In genomic region chr15:64864080-64864479, GRCh38 we compare ENCODE assay signal across 16 cellular contexts. TPM values are rescaled to one million over a fixed set of nuclear protein-coding genes. Genes with fewer than 3 reads are reported as not detected.
A peak's percentile ranks its signal among the peaks of the same experiment; 100 is the strongest.
DNase-seq lines count a peak whose midpoint lies in the region; ATAC-seq and TF ChIP-seq lines count a peak whose summit lies in the region.
"Had no signal": no experiment of that assay in that cellular context is flagged by ENCODE, and none has a peak within 500 bp of the region (broad histone marks: within the 10 kb centered on the region; RNA-seq: fewer than 3 reads in every experiment).

No MANE protein-coding gene starts in this region.

- H3K79me2 ChIP-seq in smooth muscle cell (ENCODE audit: low read depth) = peaks cover 19% of the 10 kb centered on the region

- no peak for DNase-seq in CD4-positive, alpha-beta memory T cell
- DNase-seq in SJCRH30 = peak; percentile 98
- DNase-seq in glutamatergic neuron = peak; percentile 52
- no peak for DNase-seq in smooth muscle cell (lab: John Stamatoyannopoulos, UW; ENCODE audit: unreplicated experiment)
- DNase-seq in erythroblast (lab: John Stamatoyannopoulos, UW) = no peak
- no peak for DNase-seq in mesothelial cell of epicardium (ENCODE audit: low spot score in 2 of 2, unreplicated experiment in 2 of 2)
- DNase-seq: activated CD4-positive, alpha-beta T cell treated with anti-CD3 and anti-CD28 coated beads, Interleukin-2, amount 10 ng/mL, durations not matched to agents 7 days and 5 days; AML-193; Kasumi-1; mesendoderm; NCI-H446 treated with DMSO at 0.1 percent for 48 hours; ovary; stimulated activated naive CD8-positive, alpha-beta T cell treated with anti-CD3 and anti-CD28 coated beads, Interleukin-15, amount 100 ng/mL, for 72 hours had no signal

- no peak for TF ChIP-seq CTCF in glutamatergic neuron (IDR thresholded peaks at IDR 0.05; ENCODE audit: partially characterized antibody, unreplicated experiment)
- TF ChIP-seq CTCF in smooth muscle cell (IDR thresholded peaks at IDR 0.05; ENCODE audit: borderline replicate concordance, insufficient read depth, poor library complexity, severe bottlenecking) = no peak
- no peak for TF ChIP-seq CTCF in mesothelial cell of epicardium (IDR thresholded peaks at IDR 0.05; ENCODE audit: unreplicated experiment)

- no peak overlapping the region for H3K9ac ChIP-seq in smooth muscle cell (ENCODE audit: low read depth)

- H3K9me3 Mint-ChIP-seq in CD4-positive, alpha-beta memory T cell = no peaks in the 10 kb centered on the region
- H3K9me3 Mint-ChIP-seq in glutamatergic neuron (ENCODE audit: unreplicated experiment) (peaks cover 7% of the 10 kb centered on the region), mesothelial cell of epicardium (no peaks in the 10 kb centered on the region)
- H3K9me3 Mint-ChIP-seq: activated CD4-positive, alpha-beta T cell treated with anti-CD3 and anti-CD28 coated beads, Interleukin-2, amount 10 ng/mL, durations not matched to agents 7 days and 5 days; stimulated activated naive CD8-positive, alpha-beta T cell treated with anti-CD3 and anti-CD28 coated beads, Interleukin-15, amount 100 ng/mL, for 72 hours had no signal

- no peaks in the 10 kb centered on the region for H4K20me1 ChIP-seq in smooth muscle cell (ENCODE audit: low read depth)

- H3K36me3 Mint-ChIP-seq in CD4-positive, alpha-beta memory T cell = peaks cover 27 to 55% of the 10 kb centered on the region in 2 donors
- no peaks in the 10 kb centered on the region for H3K36me3 Mint-ChIP-seq in glutamatergic neuron (ENCODE audit: unreplicated experiment)
- H3K36me3 Mint-ChIP-seq in mesothelial cell of epicardium = no peaks in the 10 kb centered on the region

- peak overlapping the region in 5 of 7 donors; percentile 3 to 85 (median 57) for H3K27ac Mint-ChIP-seq in CD4-positive, alpha-beta memory T cell
- H3K27ac Mint-ChIP-seq in glutamatergic neuron (ENCODE audit: unreplicated experiment) = peak overlapping the region; percentile 91
- H3K27ac Mint-ChIP-seq in mesothelial cell of epicardium = no peak overlapping the region
- H3K27ac Mint-ChIP-seq: activated CD4-positive, alpha-beta T cell treated with anti-CD3 and anti-CD28 coated beads, Interleukin-2, amount 10 ng/mL, durations not matched to agents 7 days and 5 days had no signal

- H3K36me3 ChIP-seq in CD4-positive, alpha-beta memory T cell (ENCODE audit: insufficient read depth, low read length) = peaks cover 60% of the 10 kb centered on the region
- H3K36me3 ChIP-seq in SJCRH30 (peaks cover 18% of the 10 kb centered on the region), smooth muscle cell (ENCODE audit: low read depth) (no peaks in the 10 kb centered on the region)
- H3K36me3 ChIP-seq: ovary had no signal

- no peak overlapping the region for H3K4me3 Mint-ChIP-seq in CD4-positive, alpha-beta memory T cell
- H3K4me3 Mint-ChIP-seq in glutamatergic neuron (ENCODE audit: unreplicated experiment) (peak overlapping the region; percentile 71), mesothelial cell of epicardium (no peak overlapping the region)
- H3K4me3 Mint-ChIP-seq: activated CD4-positive, alpha-beta T cell treated with anti-CD3 and anti-CD28 coated beads, Interleukin-2, amount 10 ng/mL, durations not matched to agents 7 days and 5 days; stimulated activated naive CD8-positive, alpha-beta T cell treated with anti-CD3 and anti-CD28 coated beads, Interleukin-15, amount 100 ng/mL, for 72 hours had no signal

- intact Hi-C loops in CD4-positive, alpha-beta memory T cell (cut with micrococcal nuclease) = no loop called here

- H3K4me3 ChIP-seq in CD4-positive, alpha-beta memory T cell (ENCODE audit: low read length in 2 of 2) = no peak overlapping the region
- H3K4me3 ChIP-seq in SJCRH30 = no peak overlapping the region
- H3K4me3 ChIP-seq in smooth muscle cell = no peak overlapping the region
- H3K4me3 ChIP-seq: ovary had no signal

- no peak overlapping the region for H3K27ac ChIP-seq in CD4-positive, alpha-beta memory T cell (ENCODE audit: low read depth, low read length)
- H3K27ac ChIP-seq in SJCRH30 = peak overlapping the region; percentile 96
- H3K27ac ChIP-seq in smooth muscle cell (ENCODE audit: low read depth) = peak overlapping the region; percentile 12
- H3K27ac ChIP-seq: epithelial cell of prostate, ovary had no signal

- CTCF ChIA-PET in CD4-positive, alpha-beta memory T cell (lab: Charles Lee; ENCODE audit: partially characterized antibody) = interaction anchor here (1.1 to 1.2 kb wide), 2 partner anchors 20 to 41 kb away, joined by 3 read pairs; no protein-coding TSS in a partner anchor

- no peaks in the 10 kb centered on the region for H3K27me3 ChIP-seq in CD4-positive, alpha-beta memory T cell (ENCODE audit: insufficient read depth, low read length)
- no peaks in the 10 kb centered on the region for H3K27me3 ChIP-seq in SJCRH30
- H3K27me3 ChIP-seq in smooth muscle cell (ENCODE audit: low read depth) = no peaks in the 10 kb centered on the region
- H3K27me3 ChIP-seq: ovary had no signal

- ATAC-seq in GM18861 (IDR thresholded peaks at IDR 0.05; ENCODE audit: unreplicated experiment) (no peak), HG03354 (IDR thresholded peaks at IDR 0.05; ENCODE audit: poor library complexity, severe bottlenecking, unreplicated experiment) (no peak)

- no peak overlapping the region for H3K4me2 ChIP-seq in smooth muscle cell

- H3K4me1 Mint-ChIP-seq in CD4-positive, alpha-beta memory T cell = peaks cover 0 to 6% (median 2%) of the 10 kb centered on the region in 4 donors
- H3K4me1 Mint-ChIP-seq in glutamatergic neuron (ENCODE audit: low read depth, unreplicated experiment) (peaks cover 36% of the 10 kb centered on the region), mesothelial cell of epicardium (peaks cover 7% of the 10 kb centered on the region)

- no peak overlapping the region for H2AFZ ChIP-seq in smooth muscle cell (ENCODE audit: low read depth)

- POLR2A ChIA-PET in CD4-positive, alpha-beta memory T cell (lab: Charles Lee; ENCODE audit: partially characterized antibody) = interaction anchor here (0.8 to 4.0 kb wide), 4 partner anchors 16 to 30 kb away, joined by 3 to 17 read pairs (median 4); no protein-coding TSS in a partner anchor

- no peaks in the 10 kb centered on the region for H3K4me1 ChIP-seq in CD4-positive, alpha-beta memory T cell (ENCODE audit: insufficient read depth, low read length)
- H3K4me1 ChIP-seq in SJCRH30 (peaks cover 40% of the 10 kb centered on the region), smooth muscle cell (ENCODE audit: low read depth) (peaks cover 7% of the 10 kb centered on the region)

- no peaks in the 10 kb centered on the region for H3F3A ChIP-seq in smooth muscle cell (ENCODE audit: low read depth)

- H3K9me3 ChIP-seq in CD4-positive, alpha-beta memory T cell (ENCODE audit: control insufficient read depth in 1 of 2, low read length in 2 of 2) = no peaks in the 10 kb centered on the region
- H3K9me3 ChIP-seq in SJCRH30 (replicated peaks) (no peaks in the 10 kb centered on the region), smooth muscle cell (replicated peaks; ENCODE audit: low read depth) (no peaks in the 10 kb centered on the region)
- H3K9me3 ChIP-seq: ovary had no signal

- no peak for TF ChIP-seq POLR2A in erythroblast (IDR thresholded peaks at IDR 0.05; ENCODE audit: low read length)

- no peaks in the 10 kb centered on the region for H3K27me3 Mint-ChIP-seq in CD4-positive, alpha-beta memory T cell
- H3K27me3 Mint-ChIP-seq in glutamatergic neuron (ENCODE audit: unreplicated experiment) (peaks cover 10% of the 10 kb centered on the region), mesothelial cell of epicardium (ENCODE audit: low read depth) (no peaks in the 10 kb centered on the region)
- H3K27me3 Mint-ChIP-seq: activated CD4-positive, alpha-beta T cell treated with anti-CD3 and anti-CD28 coated beads, Interleukin-2, amount 10 ng/mL, durations not matched to agents 7 days and 5 days; stimulated activated naive CD8-positive, alpha-beta T cell treated with anti-CD3 and anti-CD28 coated beads, Interleukin-15, amount 100 ng/mL, for 72 hours had no signal

- 62% methylated on average over 1 of the region's 1 CpG for WGBS in smooth muscle cell (ENCODE audit: low lambda C conversion rate)

RNA-seq across cellular contexts. Expression of gene PLEKHO2, which starts 22.4 kb away (rescaled TPM):
- 10 to 100 TPM; 22.7 to 24.1 TPM for total RNA-seq in CD4-positive, alpha-beta memory T cell
- 10 to 100 TPM; 10.6 to 29.1 TPM for polyA plus RNA-seq in CD4-positive, alpha-beta memory T cell
- total RNA-seq in SJCRH30 (2014; rRNA removed; shearing (Covaris generic)) = 26.7 and 28.5 TPM in 2 replicates
- 18.0 TPM for total RNA-seq in glutamatergic neuron (ENCODE audit: unreplicated experiment)
- 7.9 and 13.7 TPM in 2 replicates for total RNA-seq in smooth muscle cell
- polyA plus RNA-seq in smooth muscle cell = 16.3 and 20.0 TPM in 2 replicates
- 8.7 to 9.8 TPM (median 8.8 TPM) in 3 replicates for total RNA-seq in mesothelial cell of epicardium

RNA-seq across cellular contexts. Expression of gene PIF1, which starts 38.6 kb away (rescaled TPM):
- total RNA-seq in CD4-positive, alpha-beta memory T cell = under 1 TPM; 0.17 to 0.58 TPM
- polyA plus RNA-seq in CD4-positive, alpha-beta memory T cell = not detected
- 21.6 and 22.3 TPM in 2 replicates for total RNA-seq in SJCRH30 (2014; rRNA removed; shearing (Covaris generic))
- 8.6 TPM for total RNA-seq in glutamatergic neuron (ENCODE audit: unreplicated experiment)
- 0.40 and 1.6 TPM in 2 replicates for total RNA-seq in smooth muscle cell
- polyA plus RNA-seq in smooth muscle cell = 1.5 TPM in 2 replicates
- total RNA-seq in mesothelial cell of epicardium = 10.8 to 12.4 TPM (median 10.8 TPM) in 3 replicates

RNA-seq across cellular contexts. Expression of gene ANKDD1A, which starts 47.6 kb away (rescaled TPM):
- 1 to 10 TPM; 4.5 to 5.9 TPM for total RNA-seq in CD4-positive, alpha-beta memory T cell
- 1 to 10 TPM in 1 of 2 donors, under 1 TPM in 1; 0.16 to 1.7 TPM for polyA plus RNA-seq in CD4-positive, alpha-beta memory T cell
- total RNA-seq in SJCRH30 (2014; rRNA removed; shearing (Covaris generic)) = 5.0 and 5.6 TPM in 2 replicates
- total RNA-seq in glutamatergic neuron (ENCODE audit: unreplicated experiment) (6.8 TPM), smooth muscle cell (1.3 and 1.7 TPM in 2 replicates), mesothelial cell of epicardium (3.7 to 4.1 TPM (median 4.1 TPM) in 3 replicates)
- polyA plus RNA-seq in smooth muscle cell = 2.8 and 5.6 TPM in 2 replicates

Comparison
In these comparisons a context has a peak if more than half of its experiments do, and no peak if none do; other contexts are left out.
1. DNase-seq: peak in SJCRH30 (2 of 2) and glutamatergic neuron (single experiment); none in CD4-positive, alpha-beta memory T cell (0 of 5), smooth muscle cell (single experiment), erythroblast (0 of 2) and mesothelial cell of epicardium (0 of 2).